In genomic region chr9:92325269-92325990, GRCh38 we compare ENCODE assay signal across 8 cellular contexts. TPM values are rescaled to one million over a fixed set of nuclear protein-coding genes. Genes with fewer than 3 reads are reported as not detected.
A peak's percentile ranks its signal among the peaks of the same experiment; 100 is the strongest.
DNase-seq lines count a peak whose midpoint lies in the region; ATAC-seq, FAIRE-seq and TF ChIP-seq lines count a peak whose summit lies in the region.

TSS of gene CENPP (plus strand) at chr9:92325953.
TSS of gene NOL8 (minus strand) at chr9:92325350. CDS start at chr9:92324161, 1,189 bp downstream.

- dilution Hi-C loops in endothelial cell of umbilical vein (cut with MboI; ENCODE audit: extremely low pct_ligation_motif_present, low sequenced_read_pairs): no loop called here

- H3K27ac ChIP-seq in HUES64 (ENCODE audit: low read depth, low read length) (peak within 1 kb of the TSS; percentile 88), OCI-LY3 (ENCODE audit: low read length) (peak within 1 kb of the TSS; percentile 76), endothelial cell of umbilical vein (ENCODE audit: insufficient read depth, low read depth, low read length) (peak within 1 kb of the TSS; percentile 89)

- H3K27ac Mint-ChIP-seq in mesothelial cell of epicardium: peak within 1 kb of the TSS; percentile 96

- H3K4me3 ChIP-seq in HUES64 (ENCODE audit: low read length): peak within 1 kb of the TSS; percentile 83
- peak within 1 kb of the TSS; percentile 97 for H3K4me3 ChIP-seq in OCI-LY3 (ENCODE audit: low read length)
- peak within 1 kb of the TSS; percentile 32 to 91 (median 67) for H3K4me3 ChIP-seq in endothelial cell of umbilical vein (replicated peaks in 1 of 3; ENCODE audit: insufficient read depth in 1 of 3, low read depth in 1 of 3, low read length in 3 of 3)

- POLR2A ChIA-PET in endothelial cell of umbilical vein (lab: Charles Lee): interaction anchor here (0.5 to 1.0 kb wide), 2 partner anchors 210 to 344 kb away, joined by 3 read pairs; partner anchors contain the start of genes IPPK and SPTLC1

- H2AFZ ChIP-seq in OCI-LY3 (ENCODE audit: low read depth, low read length) (peak within 1 kb of the TSS; percentile 98), endothelial cell of umbilical vein (ENCODE audit: low read depth, low read length) (peak within 1 kb of the TSS; percentile 41)

- TF ChIP-seq POLR2A in endothelial cell of umbilical vein (IDR thresholded peaks at IDR 0.05; ENCODE audit: low read depth, low read length): peak; percentile 85

- no peaks in the 10 kb centered on the region for H3K27me3 Mint-ChIP-seq in mesothelial cell of epicardium (ENCODE audit: low read depth)

- H3K4me1 ChIP-seq in HUES64 (ENCODE audit: insufficient read depth, low read length) (0 out of 2 replicates have a peak, but pooled peaks cover 8% of the 10 kb centered on the region), OCI-LY3 (ENCODE audit: low read length) (peaks cover 21% of the 10 kb centered on the region), endothelial cell of umbilical vein (ENCODE audit: control insufficient read depth, extremely low read depth, insufficient read depth, low read length) (peaks cover 13% of the 10 kb centered on the region)

- TF ChIP-seq CTCF in OCI-LY3 (IDR thresholded peaks at IDR 0.05; ENCODE audit: low read depth, low read length) (no peak), endothelial cell of umbilical vein (IDR thresholded peaks at IDR 0.05; ENCODE audit: extremely low read depth in 1 of 2, insufficient read depth in 1 of 2, low read depth in 1 of 2, low read length in 2 of 2) (no peak), mesothelial cell of epicardium (IDR thresholded peaks at IDR 0.05; ENCODE audit: unreplicated experiment) (no peak)

- H3K36me3 Mint-ChIP-seq in mesothelial cell of epicardium: peaks cover 9% of the 10 kb centered on the region

- no TSS peak for BruUV-seq in endothelial cell of umbilical vein (replicated peaks; lab: Mats Ljungman, UMichigan)

- H3K79me2 ChIP-seq in OCI-LY3 (ENCODE audit: low read length) (peaks cover 72% of the 10 kb centered on the region), endothelial cell of umbilical vein (ENCODE audit: control insufficient read depth, insufficient read depth, low read length) (peaks cover 13% of the 10 kb centered on the region)

- peak within 1 kb of the TSS; percentile 91 for H3K4me3 Mint-ChIP-seq in mesothelial cell of epicardium

- H3K9me3 Mint-ChIP-seq in mesothelial cell of epicardium: no peaks in the 10 kb centered on the region

- H3K4me1 Mint-ChIP-seq in mesothelial cell of epicardium: peaks cover 33% of the 10 kb centered on the region

- ATAC-seq in GM21515 (IDR thresholded peaks at IDR 0.05; ENCODE audit: unreplicated experiment): peak; percentile 92

- H3K36me3 ChIP-seq in HUES64 (ENCODE audit: insufficient read depth, low read length): peaks cover 30% of the 10 kb centered on the region
- H3K36me3 ChIP-seq in OCI-LY3 (replicated peaks; ENCODE audit: low read depth, low read length): peaks cover 15% of the 10 kb centered on the region
- H3K36me3 ChIP-seq in endothelial cell of umbilical vein (ENCODE audit: control insufficient read depth in 2 of 2, extremely low read depth in 1 of 2, insufficient read depth in 2 of 2, low read length in 2 of 2): peaks cover 2 to 12% of the 10 kb centered on the region in 2 experiments

- under 1% methylated on average over 55 of the region's 55 CpGs for WGBS in HUES64

- CTCF ChIA-PET in endothelial cell of umbilical vein (lab: Charles Lee): interaction anchor here (0.6 to 3.2 kb wide), 7 partner anchors 8 to 465 kb away, joined by 3 to 20 read pairs (median 5); no protein-coding TSS in a partner anchor

- FAIRE-seq in endothelial cell of umbilical vein (lab: Jason Lieb, UNC): peak; percentile 84

- H3K9me3 ChIP-seq in HUES64 (ENCODE audit: insufficient read depth, low read depth, low read length): no peaks in the 10 kb centered on the region
- H3K9me3 ChIP-seq in OCI-LY3 (ENCODE audit: insufficient read depth, low read length): no peaks in the 10 kb centered on the region
- H3K9me3 ChIP-seq in endothelial cell of umbilical vein (replicated peaks; ENCODE audit: control insufficient read depth, insufficient read depth, low read length): no peaks in the 10 kb centered on the region

- no peaks in the 10 kb centered on the region for H3K27me3 ChIP-seq in HUES64 (ENCODE audit: insufficient read depth, low read length)
- H3K27me3 ChIP-seq in OCI-LY3 (ENCODE audit: low read depth, low read length): no peaks in the 10 kb centered on the region
- no peaks in the 10 kb centered on the region for H3K27me3 ChIP-seq in endothelial cell of umbilical vein (ENCODE audit: control insufficient read depth in 2 of 2, insufficient read depth in 2 of 2, low read length in 2 of 2)

- intact Hi-C loops in endothelial cell of umbilical vein (cut with micrococcal nuclease): loop anchor here (1.0 to 10.0 kb wide), 5 partner anchors 32 to 467 kb away; partner anchors contain the start of genes BICD2, IARS1 and IPPK

- H3K9ac ChIP-seq in HUES64 (ENCODE audit: low read depth, low read length) (peak within 1 kb of the TSS; percentile 99), OCI-LY3 (ENCODE audit: low read length) (peak within 1 kb of the TSS; percentile 92), endothelial cell of umbilical vein (replicated peaks; ENCODE audit: extremely low read depth, insufficient read depth, low read length) (peak within 1 kb of the TSS; percentile 95)

- no peaks in the 10 kb centered on the region for H3K9me1 ChIP-seq in endothelial cell of umbilical vein (replicated peaks; ENCODE audit: control insufficient read depth, extremely low read depth, insufficient read depth, low read length)

- DNase-seq in DMS 273 (lab: John Stamatoyannopoulos, UW; ENCODE audit: unreplicated experiment) (peak; percentile 94), endothelial cell of umbilical vein (ENCODE audit: low read depth, low spot score) (peak; percentile 93), mesothelial cell of epicardium (ENCODE audit: low spot score in 2 of 2, unreplicated experiment in 2 of 2) (peak; percentile 67 to 81)
- DNase-seq in activated CD8-positive, alpha-beta memory T cell treated with anti-CD3 and anti-CD28 coated beads, Interleukin-2, amount 50 U/mL, for 48 hours: peak; percentile 89
- peak; percentile 68 to 75 for DNase-seq in stimulated activated CD8-positive, alpha-beta memory T cell treated with anti-CD3 and anti-CD28 coated beads, Interleukin-15, amount 100 ng/mL, for 48 hours (ENCODE audit: low read depth in 2 of 2)

- H3K4me2 ChIP-seq in OCI-LY3 (ENCODE audit: low read length): peak within 1 kb of the TSS; percentile 88
- peak within 1 kb of the TSS; percentile 77 for H3K4me2 ChIP-seq in endothelial cell of umbilical vein (ENCODE audit: insufficient read depth, low read length)

- H4K20me1 ChIP-seq in OCI-LY3 (ENCODE audit: insufficient read depth, low read length) (no peaks in the 10 kb centered on the region), endothelial cell of umbilical vein (replicated peaks; ENCODE audit: control insufficient read depth, extremely low read depth, insufficient read depth, low read length) (no peaks in the 10 kb centered on the region)

TF ChIP-seq in endothelial cell of umbilical vein, 7 proteins besides CTCF, POLR2A, EP300 and RAD21:
- TF ChIP-seq EZH2 (IDR thresholded peaks at IDR 0.05; ENCODE audit: borderline replicate concordance, low read depth, low read length, severe bottlenecking) (no peak), POLR2AphosphoS5 (IDR thresholded peaks at IDR 0.05; ENCODE audit: insufficient read depth, low read depth, low read length) (peak; percentile 88), MAX (IDR thresholded peaks at IDR 0.05; ENCODE audit: insufficient read depth, insufficient read length) (peak; percentile 90), MYC (IDR thresholded peaks at IDR 0.05; ENCODE audit: low read depth, low read length) (peak; percentile 94)
TF ChIP-seq in endothelial cell of umbilical vein: peak in this region for 3.

RNA-seq across cellular contexts. Expression of gene CENPP, which starts in this region (rescaled TPM):
- polyA plus RNA-seq in HUES64 (2013, experiment 1 of 2): 8.4 TPM
- polyA plus RNA-seq in HUES64 (2013, experiment 2 of 2): 11.2 TPM
- total RNA-seq in endothelial cell of umbilical vein (8.7 and 12.0 TPM in 2 replicates), mesothelial cell of epicardium (6.0 to 7.8 TPM (median 7.4 TPM) in 3 replicates)
- polyA plus RNA-seq in endothelial cell of umbilical vein: 1.2 and 1.3 TPM in 2 replicates
- polyA plus RNA-seq in endothelial cell of umbilical vein (2011; cell fraction: cytosol; rRNA removed): 2.7 and 3.7 TPM in 2 replicates
- 2.2 and 3.7 TPM in 2 replicates for polyA plus RNA-seq in endothelial cell of umbilical vein (2011; cell fraction: nucleus; rRNA removed)
- polyA plus RNA-seq in endothelial cell of umbilical vein (2012): 3.3 and 10.0 TPM in 2 replicates
- 1.2 and 1.4 TPM in 2 replicates for polyA minus RNA-seq in endothelial cell of umbilical vein
- 4.8 TPM for polyA minus RNA-seq in endothelial cell of umbilical vein (2011; cell fraction: cytosol; rRNA and poly(A)+ RNA removed)
- polyA minus RNA-seq in endothelial cell of umbilical vein (2011; cell fraction: nucleus; rRNA and poly(A)+ RNA removed): 7.3 and 12.5 TPM in 2 replicates

RNA-seq across cellular contexts. Expression of gene NOL8, which starts in this region (rescaled TPM):
- 21.4 TPM for polyA plus RNA-seq in HUES64 (2013, experiment 1 of 2)
- 20.7 TPM for polyA plus RNA-seq in HUES64 (2013, experiment 2 of 2)
- total RNA-seq in endothelial cell of umbilical vein: 36.1 and 41.6 TPM in 2 replicates
- polyA plus RNA-seq in endothelial cell of umbilical vein: 5.1 and 5.6 TPM in 2 replicates
- 8.6 and 9.1 TPM in 2 replicates for polyA plus RNA-seq in endothelial cell of umbilical vein (2011; cell fraction: cytosol; rRNA removed)
- 36.4 and 53.0 TPM in 2 replicates for polyA plus RNA-seq in endothelial cell of umbilical vein (2011; cell fraction: nucleus; rRNA removed)
- 27.1 and 39.0 TPM in 2 replicates for polyA plus RNA-seq in endothelial cell of umbilical vein (2012)
- 25.4 and 27.6 TPM in 2 replicates for polyA minus RNA-seq in endothelial cell of umbilical vein
- polyA minus RNA-seq in endothelial cell of umbilical vein (2011; cell fraction: cytosol; rRNA and poly(A)+ RNA removed): 26.7 TPM
- 35.3 and 54.0 TPM in 2 replicates for polyA minus RNA-seq in endothelial cell of umbilical vein (2011; cell fraction: nucleus; rRNA and poly(A)+ RNA removed)
- total RNA-seq in mesothelial cell of epicardium: 39.0 to 43.4 TPM (median 42.7 TPM) in 3 replicates

Comparison
In these comparisons a context has a peak if more than half of its experiments do, and no peak if none do; other contexts are left out.
1. Peak in every context shown above with its lines: DNase-seq, ATAC-seq, H3K4me3 ChIP-seq and H3K27ac ChIP-seq.